ENCODE assay signal across 8 cellular contexts in genomic region chr2:196275646-196276352, GRCh38.
DNase-seq lines count a peak whose midpoint lies in the region; ATAC-seq and TF ChIP-seq lines count a peak whose summit lies in the region.

No MANE protein-coding gene starts in this region.

- no peaks in the 10 kb centered on the region for H3K9me3 Mint-ChIP-seq in activated naive CD4-positive, alpha-beta T cell treated with anti-CD3 and anti-CD28 coated beads, Interleukin-2, amount 10 ng/mL, durations not matched to agents 7 days and 5 days
- H3K9me3 Mint-ChIP-seq in type B pancreatic cell: peaks cover 8% of the 10 kb centered on the region

- peaks cover 44% of the 10 kb centered on the region for H3K4me1 Mint-ChIP-seq in activated naive CD4-positive, alpha-beta T cell treated with anti-CD3 and anti-CD28 coated beads, Interleukin-2, amount 10 ng/mL, durations not matched to agents 7 days and 5 days
- H3K4me1 Mint-ChIP-seq in type B pancreatic cell (ENCODE audit: unreplicated experiment): peaks cover 27% of the 10 kb centered on the region

- TF ChIP-seq CTCF in RWPE2 (IDR thresholded peaks at IDR 0.05; ENCODE audit: poor library complexity, severe bottlenecking) (no peak), fibroblast of the aortic adventitia (IDR thresholded peaks at IDR 0.05; ENCODE audit: insufficient read depth, low read length) (no peak), type B pancreatic cell (conservative IDR thresholded peaks at IDR 0.05) (no peak)

- peak; percentile 19; the same call in 2 of the 3 replicates for ATAC-seq in RWPE2 (ENCODE audit: low read depth)
- ATAC-seq in HG02763 (IDR thresholded peaks at IDR 0.05; ENCODE audit: unreplicated experiment): no peak
- no peak for ATAC-seq in GM19395 (IDR thresholded peaks at IDR 0.05; ENCODE audit: unreplicated experiment)

- CTCF ChIA-PET in activated naive CD4-positive, alpha-beta T cell treated with anti-CD3 and anti-CD28 coated beads, Interleukin-2, amount 10 ng/mL, durations not matched to agents 7 days and 5 days (lab: Charles Lee): interaction anchor here (0.8 to 3.1 kb wide), 38 partner anchors 9 to 208 kb away, joined by 3 to 39 read pairs (median 6); partner anchors contain the start of gene DNAH7

- no peaks in the 10 kb centered on the region for H3K36me3 Mint-ChIP-seq in activated naive CD4-positive, alpha-beta T cell treated with anti-CD3 and anti-CD28 coated beads, Interleukin-2, amount 10 ng/mL, durations not matched to agents 7 days and 5 days
- peaks cover 15% of the 10 kb centered on the region for H3K36me3 Mint-ChIP-seq in type B pancreatic cell

- no peaks in the 10 kb centered on the region for H3K9me3 ChIP-seq in RWPE2 (ENCODE audit: severe bottlenecking)

- H3K4me3 Mint-ChIP-seq in activated naive CD4-positive, alpha-beta T cell treated with anti-CD3 and anti-CD28 coated beads, Interleukin-2, amount 10 ng/mL, durations not matched to agents 7 days and 5 days: peak overlapping the region; percentile 70
- H3K4me3 Mint-ChIP-seq in type B pancreatic cell: no peak overlapping the region

- no peaks in the 10 kb centered on the region for H3K27me3 ChIP-seq in RWPE2 (ENCODE audit: insufficient read depth, poor library complexity, severe bottlenecking)

- H3K4me1 ChIP-seq in RWPE2 (ENCODE audit: insufficient read depth, poor library complexity, severe bottlenecking): peaks cover 7% of the 10 kb centered on the region

- no peaks in the 10 kb centered on the region for H3K27me3 Mint-ChIP-seq in activated naive CD4-positive, alpha-beta T cell treated with anti-CD3 and anti-CD28 coated beads, Interleukin-2, amount 10 ng/mL, durations not matched to agents 7 days and 5 days
- no peaks in the 10 kb centered on the region for H3K27me3 Mint-ChIP-seq in type B pancreatic cell

- H3K27ac ChIP-seq in RWPE2 (ENCODE audit: poor library complexity, severe bottlenecking): no peak overlapping the region

- H3K4me3 ChIP-seq in RWPE2 (ENCODE audit: severe bottlenecking) (no peak overlapping the region), fibroblast of the aortic adventitia (ENCODE audit: low read depth, low read length) (peak overlapping the region; percentile 47)

- peak overlapping the region; percentile 79 for H3K27ac Mint-ChIP-seq in activated naive CD4-positive, alpha-beta T cell treated with anti-CD3 and anti-CD28 coated beads, Interleukin-2, amount 10 ng/mL, durations not matched to agents 7 days and 5 days
- H3K27ac Mint-ChIP-seq in type B pancreatic cell: peak overlapping the region; percentile 49

- DNase-seq in activated naive CD4-positive, alpha-beta T cell treated with anti-CD3 and anti-CD28 coated beads, Interleukin-2, amount 10 ng/mL, durations not matched to agents 7 days and 5 days: no peak
- DNase-seq in activated naive CD4-positive, alpha-beta T cell (lab: John Stamatoyannopoulos, UW): no peak
- DNase-seq in RWPE2 (ENCODE audit: low spot score) (no peak), fibroblast of the aortic adventitia (ENCODE audit: low read depth) (peak; percentile 46), type B pancreatic cell (ENCODE audit: extremely low spot score, unreplicated experiment) (no peak), NCI-H1436 treated with DMSO at 0.1 percent for 48 hours (lab: John Stamatoyannopoulos, UW) (no peak)

- no peaks in the 10 kb centered on the region for H3K36me3 ChIP-seq in RWPE2 (ENCODE audit: low read depth)
